In the genomic region with DNA sequence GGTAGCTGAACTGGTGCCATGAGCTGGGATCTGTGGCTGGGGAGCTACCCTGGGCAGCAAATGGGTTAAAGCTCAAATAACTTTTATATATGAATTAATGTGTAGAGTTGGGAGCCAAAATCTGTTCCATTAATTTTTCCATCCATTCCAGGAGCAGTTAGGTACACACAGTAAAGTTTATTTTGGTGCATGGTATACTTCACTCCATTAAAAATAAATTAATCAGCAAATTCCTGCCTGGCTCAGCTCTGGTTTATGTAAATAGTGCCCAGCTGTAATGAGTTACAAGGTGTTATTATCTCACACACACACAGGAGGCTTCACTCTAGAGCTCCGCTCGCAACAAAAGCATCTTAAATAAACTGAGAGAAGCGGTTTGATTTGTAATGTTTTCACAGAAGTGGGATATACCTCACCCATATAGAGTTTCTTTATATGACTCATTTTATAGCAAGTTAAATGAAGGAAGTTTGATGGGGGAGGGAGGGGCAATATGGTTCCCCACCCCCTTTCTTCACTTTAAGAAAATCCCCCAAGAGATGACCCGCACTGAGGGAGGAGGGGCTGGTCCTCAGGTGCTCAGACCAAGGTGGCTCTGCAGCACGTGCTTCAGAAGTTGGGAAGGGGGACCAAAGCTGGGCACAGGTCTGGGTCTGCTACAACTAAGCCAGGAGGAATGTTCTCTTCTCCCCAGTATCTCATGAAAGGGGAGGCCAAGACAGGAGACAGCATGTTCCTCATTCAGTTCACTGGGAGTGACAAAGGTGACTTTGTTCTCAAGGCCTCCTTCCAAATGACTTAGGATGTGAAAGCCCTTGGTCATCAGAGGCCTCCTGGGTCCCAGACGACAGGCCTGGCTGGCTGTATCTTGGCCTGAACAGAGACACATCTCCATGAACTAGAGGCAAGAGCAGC, we compare ENCODE assay signal across 13 cellular contexts.
A peak's percentile ranks its signal among the peaks of the same experiment; 100 is the strongest.
DNase-seq lines count a peak whose midpoint lies in the region; ATAC-seq and TF ChIP-seq lines count a peak whose summit lies in the region.
"Had no signal": no experiment of that assay in that cellular context is flagged by ENCODE, and none has a peak within 500 bp of the region (broad histone marks: within the 10 kb centered on the region; RNA-seq: fewer than 3 reads in every experiment).

No MANE protein-coding gene starts in this region.

- H3K4me3 Mint-ChIP-seq in nephron = no peak overlapping the region
- H3K4me3 Mint-ChIP-seq: activated CD4-positive, alpha-beta T cell treated with anti-CD3 and anti-CD28 coated beads, Interleukin-2, amount 10 ng/mL, durations not matched to agents 7 days and 5 days; CD8-positive, alpha-beta memory T cell; naive thymus-derived CD8-positive, alpha-beta T cell had no signal

- TF ChIP-seq CTCF in astrocyte of the spinal cord (IDR thresholded peaks at IDR 0.05; ENCODE audit: low read depth, low read length) (no peak), nephron (IDR thresholded peaks at IDR 0.05; ENCODE audit: unreplicated experiment in 3 of 3) (no peak)

- in situ Hi-C loops in astrocyte of the spinal cord (cut with HindIII; ENCODE audit: low sequenced_read_pairs) = loop anchor here (25.0 kb wide), 1 partner anchor 135 kb away; a partner anchor contains a TSS

- peak; percentile 83 for DNase-seq in EH (ENCODE audit: low read depth)
- peak in 2 of 3 experiments; percentile 45 to 83 for DNase-seq in NCI-H1417 (lab: John Stamatoyannopoulos, UW)
- peak; percentile 82 for DNase-seq in astrocyte of the spinal cord (ENCODE audit: low read depth, low spot score)
- no peak for DNase-seq in pons (ENCODE audit: low spot score)
- DNase-seq in NCI-H187 (lab: John Stamatoyannopoulos, UW) = no peak
- DNase-seq: activated CD4-positive, alpha-beta T cell treated with anti-CD3 and anti-CD28 coated beads, Interleukin-2, amount 10 ng/mL, durations not matched to agents 7 days and 5 days; naive thymus-derived CD8-positive, alpha-beta T cell; NCI-H510A had no signal

- no peaks in the 10 kb centered on the region for H3K4me1 Mint-ChIP-seq in nephron

- no peaks in the 10 kb centered on the region for H3K9me3 Mint-ChIP-seq in nephron
- H3K9me3 Mint-ChIP-seq: activated CD4-positive, alpha-beta T cell treated with anti-CD3 and anti-CD28 coated beads, Interleukin-2, amount 10 ng/mL, durations not matched to agents 7 days and 5 days; CD8-positive, alpha-beta memory T cell; naive thymus-derived CD8-positive, alpha-beta T cell had no signal

- H3K27me3 Mint-ChIP-seq in nephron (ENCODE audit: low read depth) = peaks cover 10% of the 10 kb centered on the region
- H3K27me3 Mint-ChIP-seq: activated CD4-positive, alpha-beta T cell treated with anti-CD3 and anti-CD28 coated beads, Interleukin-2, amount 10 ng/mL, durations not matched to agents 7 days and 5 days; CD8-positive, alpha-beta memory T cell; naive thymus-derived CD8-positive, alpha-beta T cell had no signal

- peaks cover 3% of the 10 kb centered on the region for H3K36me3 Mint-ChIP-seq in nephron (ENCODE audit: low read depth)

- ATAC-seq in GM21717 (IDR thresholded peaks at IDR 0.05; ENCODE audit: unreplicated experiment) = no peak
- ATAC-seq: left lobe of liver had no signal

- peak overlapping the region in 2 of 3 experiments; percentile 85 to 87 for H3K27ac Mint-ChIP-seq in nephron

- no peak overlapping the region for H3K4me3 ChIP-seq in astrocyte of the spinal cord (ENCODE audit: low read depth, low read length)
- H3K4me3 ChIP-seq: skin epidermis had no signal

Comparison
In these comparisons a context has a peak if more than half of its experiments do, and no peak if none do; other contexts are left out.
1. DNase-seq: peak in EH (single experiment), NCI-H1417 (2 of 3) and astrocyte of the spinal cord (single experiment); none in pons (single experiment) and NCI-H187 (0 of 2).